22 cellular contexts compared by ENCODE assay signal in genomic region chr4:25405453-25405852, GRCh38. TPM values are rescaled to one million over a fixed set of nuclear protein-coding genes. Genes with fewer than 3 reads are reported as not detected.
A peak's percentile ranks its signal among the peaks of the same experiment; 100 is the strongest.
DNase-seq lines count a peak whose midpoint lies in the region; ATAC-seq and TF ChIP-seq lines count a peak whose summit lies in the region.
"Had no signal": no experiment of that assay in that cellular context is flagged by ENCODE, and none has a peak within 500 bp of the region (broad histone marks: within the 10 kb centered on the region; RNA-seq: fewer than 3 reads in every experiment).

No MANE protein-coding gene starts in this region.

- TF ChIP-seq POLR2A in IMR-90 (IDR thresholded peaks at IDR 0.05; ENCODE audit: low read depth, low read length) (no peak), adrenal gland (IDR thresholded peaks at IDR 0.05) (no peak)

- H2BK20ac ChIP-seq in IMR-90 (ENCODE audit: low read depth, low read length) = no peak overlapping the region

- no peak overlapping the region for H4K5ac ChIP-seq in IMR-90 (ENCODE audit: low read depth, low read length)

- no peak overlapping the region for H2AK9ac ChIP-seq in IMR-90 (replicated peaks; ENCODE audit: low read depth, low read length, poor library complexity)

- H3K14ac ChIP-seq in IMR-90 (replicated peaks; ENCODE audit: low read depth, low read length) = no peak overlapping the region

- H3K23ac ChIP-seq in IMR-90 (ENCODE audit: low read depth, low read length) = no peak overlapping the region

- TF ChIP-seq CTCF in IMR-90 (conservative IDR thresholded peaks at IDR 0.05; ENCODE audit: low read depth, low read length) (no peak), osteoblast (IDR thresholded peaks at IDR 0.05; ENCODE audit: extremely low read depth, low read depth, low read length) (no peak), adrenal gland (IDR thresholded peaks at IDR 0.05) (no peak)

- WGBS in IMR-90 (ENCODE audit: extremely low coverage in 2 of 2, insufficient read length in 1 of 2), 2 experiments = no CpG with 5 or more reads among the region's 2 CpGs
- 79 to 89% (median 81%) methylated on average over 2 of the region's 2 CpGs for WGBS in adrenal gland, 4 donors

- H3K27ac ChIP-seq in IMR-90 (ENCODE audit: insufficient read depth, low read length) = no peak overlapping the region
- peak overlapping the region; percentile 48 for H3K27ac ChIP-seq in osteoblast (ENCODE audit: low read depth, low read length)
- H3K27ac ChIP-seq in adrenal gland = no peak overlapping the region
- H3K27ac ChIP-seq: 22Rv1; A549; BLaER1 treated with 17β-estradiol and CSF1 and Interleukin-3, amounts not matched to agents 10 nM and 100 nM; C4-2B had no signal

- no peak overlapping the region for H3K4me3 ChIP-seq in IMR-90 (ENCODE audit: insufficient read depth, low read depth, low read length)
- no peak overlapping the region for H3K4me3 ChIP-seq in osteoblast (ENCODE audit: insufficient read depth, low read length)
- H3K4me3 ChIP-seq in adrenal gland = no peak overlapping the region
- H3K4me3 ChIP-seq: A549; BLaER1 treated with 17β-estradiol and CSF1 and Interleukin-3, amounts not matched to agents 10 nM and 100 nM; GM12878 had no signal

- H2AK5ac ChIP-seq in IMR-90 (ENCODE audit: low read depth, low read length) = no peak overlapping the region

- peaks cover 0 to 8% of the 10 kb centered on the region in 2 experiments; a peak in 2 of 4 replicates for H3K79me1 ChIP-seq in IMR-90 (ENCODE audit: low read depth in 1 of 2, low read length in 2 of 2)

- in situ Hi-C loops in IMR-90 (cut with MboI; ENCODE audit: low sequenced_read_pairs) = no loop called here

- H2AFZ ChIP-seq in IMR-90 (replicated peaks; ENCODE audit: low read length, poor library complexity) (no peak overlapping the region), osteoblast (ENCODE audit: low read length) (no peak overlapping the region)

- H3K36me3 ChIP-seq in IMR-90 (ENCODE audit: control insufficient read depth, insufficient read depth, low read length) (peaks cover 9% of the 10 kb centered on the region; the same call in 1 of the 2 replicates), osteoblast (ENCODE audit: insufficient read depth, low read length) (peaks cover 29% of the 10 kb centered on the region), adrenal gland (replicated peaks in 1 of 2) (peaks cover 0 to 69% of the 10 kb centered on the region in 2 donors)

- dilution Hi-C loops in IMR-90 (cut with HindIII; ENCODE audit: low sequenced_read_pairs, unreplicated experiment) = no loop called here

- H3K9me1 ChIP-seq in IMR-90 (ENCODE audit: insufficient read depth, low read length) = peaks cover 13% of the 10 kb centered on the region

- no peak overlapping the region for H3K4me2 ChIP-seq in IMR-90 (ENCODE audit: low read depth, low read length)
- H3K4me2 ChIP-seq in osteoblast (ENCODE audit: insufficient read depth, low read length) = peak overlapping the region; percentile 61
- H3K4me2 ChIP-seq: A549; BLaER1 treated with 17β-estradiol and CSF1 and Interleukin-3, amounts not matched to agents 10 nM and 100 nM had no signal

- DNase-seq in IMR-90 (no peak), left lobe of liver (ENCODE audit: low spot score) (no peak), osteoblast (ENCODE audit: insufficient read length, low spot score, missing footprints) (no peak), D341Med (ENCODE audit: low spot score) (no peak), NCI-H2227 treated with DMSO at 0.1 percent for 48 hours (lab: John Stamatoyannopoulos, UW) (no peak), adrenal gland (no peak)
- DNase-seq: AML-193; Caco-2; Calu3; CD4-positive, alpha-beta T cell; CD8-positive, alpha-beta T cell; DMS 273 treated with DMSO at 0.1 percent for 48 hours; DMS153; DMS53; DMS79; DND-41; GDM1 had no signal

- no peak overlapping the region for H3K18ac ChIP-seq in IMR-90 (ENCODE audit: low read depth, low read length)

- no TSS peak for BruUV-seq in IMR-90 (replicated peaks; lab: Mats Ljungman, UMichigan)

- no peak overlapping the region for H4K91ac ChIP-seq in IMR-90 (ENCODE audit: insufficient read depth, low read depth, low read length)

- H3K79me2 ChIP-seq in osteoblast (ENCODE audit: insufficient read depth, low read length) = no peaks in the 10 kb centered on the region

- no peak overlapping the region for H2BK15ac ChIP-seq in IMR-90 (ENCODE audit: low read depth, low read length)

- no peak overlapping the region for H2BK120ac ChIP-seq in IMR-90 (ENCODE audit: low read depth, low read length)

- H3K4ac ChIP-seq in IMR-90 (ENCODE audit: low read depth, low read length) = no peak overlapping the region

- H3K9ac ChIP-seq in IMR-90 (ENCODE audit: low read depth, low read length) = no peak overlapping the region
- H3K9ac ChIP-seq: BLaER1 treated with 17β-estradiol and CSF1 and Interleukin-3, amounts not matched to agents 10 nM and 100 nM had no signal

- intact Hi-C loops in IMR-90 (cut with micrococcal nuclease) = no loop called here
- intact Hi-C loops in adrenal gland (cut with DNase I) = no loop called here

- POLR2A ChIA-PET in IMR-90 (lab: Charles Lee; ENCODE audit: unreplicated experiment) = no interaction called here

- H4K8ac ChIP-seq in IMR-90 (ENCODE audit: low read depth in 2 of 2, low read length in 2 of 2) = no peak overlapping the region

- H2BK5ac ChIP-seq in IMR-90 (ENCODE audit: low read depth, low read length, poor library complexity, severe bottlenecking) = peak overlapping the region; percentile 47

- peaks cover 11% of the 10 kb centered on the region for H3K4me1 ChIP-seq in IMR-90 (ENCODE audit: control insufficient read depth, insufficient read depth, low read length)
- peaks cover 34% of the 10 kb centered on the region for H3K4me1 ChIP-seq in osteoblast (ENCODE audit: insufficient read depth, low read length)
- H3K4me1 ChIP-seq in adrenal gland (replicated peaks in 1 of 2) = peaks cover 0 to 8% of the 10 kb centered on the region in 2 donors
- H3K4me1 ChIP-seq: BLaER1 treated with 17β-estradiol and CSF1 and Interleukin-3, amounts not matched to agents 10 nM and 100 nM had no signal

- no peaks in the 10 kb centered on the region for H4K20me1 ChIP-seq in IMR-90 (ENCODE audit: insufficient read depth, low read length)
- H4K20me1 ChIP-seq in osteoblast (ENCODE audit: insufficient read depth, low read length) = no peaks in the 10 kb centered on the region

- H3K9me3 ChIP-seq in IMR-90 (ENCODE audit: control insufficient read depth, insufficient read depth, low read length) (no peaks in the 10 kb centered on the region), osteoblast (ENCODE audit: low read depth, low read length) (no peaks in the 10 kb centered on the region), adrenal gland (replicated peaks in 1 of 3) (no peaks in the 10 kb centered on the region)
- H3K9me3 ChIP-seq: A549; BLaER1 treated with 17β-estradiol and CSF1 and Interleukin-3, amounts not matched to agents 10 nM and 100 nM; Caco-2 had no signal

- no peak overlapping the region for H3K56ac ChIP-seq in IMR-90 (ENCODE audit: extremely low read depth, insufficient read depth, low read length)

- no peaks in the 10 kb centered on the region for H3K27me3 ChIP-seq in IMR-90 (ENCODE audit: control insufficient read depth, insufficient read depth, low read length)
- no peaks in the 10 kb centered on the region for H3K27me3 ChIP-seq in osteoblast (ENCODE audit: insufficient read depth, low read length)
- H3K27me3 ChIP-seq in adrenal gland = no peaks in the 10 kb centered on the region
- H3K27me3 ChIP-seq: BLaER1 treated with 17β-estradiol and CSF1 and Interleukin-3, amounts not matched to agents 10 nM and 100 nM had no signal

- TF ChIP-seq RAD21 in IMR-90 (IDR thresholded peaks at IDR 0.05; ENCODE audit: low read length) = no peak

- no peak for ATAC-seq in IMR-90 (ENCODE audit: low read depth)
- ATAC-seq in left lobe of liver = peak; percentile 37
- ATAC-seq: A549; CD8-positive, alpha-beta T cell; GM12878 had no signal

- CTCF ChIA-PET in IMR-90 (lab: Yijun Ruan, JAX) = no interaction called here

TF ChIP-seq in IMR-90, 13 proteins besides CTCF, POLR2A, EP300 and RAD21:
- TF ChIP-seq CEBPB (IDR thresholded peaks at IDR 0.05; ENCODE audit: low read depth, low read length) = no peak
- TF ChIP-seq USF2 (IDR thresholded peaks at IDR 0.05; ENCODE audit: low read depth, low read length) = no peak
- TF ChIP-seq RCOR1 (IDR thresholded peaks at IDR 0.05; ENCODE audit: insufficient replicate concordance, low read length) = no peak
- TF ChIP-seq BHLHE40 (IDR thresholded peaks at IDR 0.05; ENCODE audit: low read depth, low read length) = no peak
- no peak for TF ChIP-seq SMC3 (IDR thresholded peaks at IDR 0.05; ENCODE audit: low read depth, low read length)

RNA-seq across cellular contexts. Expression of gene ANAPC4, which starts 28.4 kb away (rescaled TPM):
- total RNA-seq in IMR-90 (2012; rRNA removed) (18.3 and 23.3 TPM in 2 replicates), left lobe of liver (11.8 TPM), osteoblast (28.2 and 31.8 TPM in 2 replicates), adrenal gland (10 to 100 TPM; 14.0 to 83.0 (median 32.9) TPM)
- polyA plus RNA-seq in IMR-90 (2012; rRNA removed) (9.6 and 12.4 TPM in 2 replicates), adrenal gland (10 to 100 TPM; 19.7 to 95.4 (median 48.6) TPM)
- 0.98 and 1.3 TPM in 2 replicates for polyA plus RNA-seq in IMR-90 (2012; cell fraction: cytosol; rRNA removed)
- polyA plus RNA-seq in IMR-90 (2012; cell fraction: nucleus; rRNA removed; ENCODE audit: low replicate concordance) = 6.2 and 41.5 TPM in 2 replicates
